Comparison of ENCODE assay signal across 7 cellular contexts in the genomic region with DNA sequence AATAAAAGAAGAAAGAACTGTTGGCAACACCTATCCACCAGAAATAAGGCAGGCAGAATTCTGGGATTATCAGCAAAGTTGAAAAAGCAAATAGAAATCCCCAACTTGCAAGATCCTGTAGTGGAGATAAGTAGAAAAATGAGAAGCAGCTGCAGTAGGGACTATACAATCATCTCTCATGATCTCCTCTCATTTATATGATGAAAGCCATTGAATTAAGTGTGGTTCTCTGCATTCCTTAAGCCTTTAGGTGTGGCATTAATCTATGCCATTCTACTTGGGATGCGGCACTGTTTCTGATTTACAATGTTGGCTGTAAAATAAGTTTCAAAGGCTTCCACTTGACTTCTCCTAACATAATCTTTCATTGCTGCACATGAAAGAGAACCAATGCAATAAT.
"Had no signal": no experiment of that assay in that cellular context is flagged by ENCODE, and none has a peak within 500 bp of the region (broad histone marks: within the 10 kb centered on the region; RNA-seq: fewer than 3 reads in every experiment).

No MANE protein-coding gene starts in this region.

- DNase-seq: GM23248, GOT3, H7, HCEC 1CT, KBM-7 had no signal

- H3K27ac Mint-ChIP-seq: IgD-negative memory B cell had no signal

- H3K4me1 Mint-ChIP-seq: IgD-negative memory B cell had no signal

- H2AFZ ChIP-seq: GM23248 had no signal

- H3K4me3 Mint-ChIP-seq: IgD-negative memory B cell had no signal

- H3K27me3 Mint-ChIP-seq: IgD-negative memory B cell had no signal

- H3K4me3 ChIP-seq: GM23248 had no signal

- H3K27ac ChIP-seq: GM23248, HL-60 had no signal

- H3K9ac ChIP-seq: GM23248 had no signal
